8 cellular contexts compared by ENCODE assay signal in genomic region chr17:46044286-46044928, GRCh38. TPM values are rescaled to one million over a fixed set of nuclear protein-coding genes. Genes with fewer than 3 reads are reported as not detected.
A peak's percentile ranks its signal among the peaks of the same experiment; 100 is the strongest.
DNase-seq lines count a peak whose midpoint lies in the region; FAIRE-seq and TF ChIP-seq lines count a peak whose summit lies in the region.

No MANE protein-coding gene starts in this region.

- peaks cover 25% of the 10 kb centered on the region for H3K4me1 Mint-ChIP-seq in stimulated activated naive CD8-positive, alpha-beta T cell treated with anti-CD3 and anti-CD28 coated beads, Interleukin-15, Interleukin-2, amounts not matched to agents 100 ng/mL and 50 ng/mL, for 24 hours (ENCODE audit: low read depth)

- peak overlapping the region; percentile 59 for H3K27ac Mint-ChIP-seq in stimulated activated naive CD8-positive, alpha-beta T cell treated with anti-CD3 and anti-CD28 coated beads, Interleukin-15, Interleukin-2, amounts not matched to agents 100 ng/mL and 50 ng/mL, for 24 hours

- peaks cover 79% of the 10 kb centered on the region for H3K36me3 Mint-ChIP-seq in stimulated activated naive CD8-positive, alpha-beta T cell treated with anti-CD3 and anti-CD28 coated beads, Interleukin-15, Interleukin-2, amounts not matched to agents 100 ng/mL and 50 ng/mL, for 24 hours (ENCODE audit: low read depth)

- no peaks in the 10 kb centered on the region for H3K9me3 Mint-ChIP-seq in stimulated activated naive CD8-positive, alpha-beta T cell treated with anti-CD3 and anti-CD28 coated beads, Interleukin-15, Interleukin-2, amounts not matched to agents 100 ng/mL and 50 ng/mL, for 24 hours

- no peak overlapping the region for H3K4me3 ChIP-seq in epithelial cell of esophagus (ENCODE audit: low read length)

- no peak for TF ChIP-seq POLR2A in H54 (IDR thresholded peaks at IDR 0.05; ENCODE audit: low read depth, low read length)

- TF ChIP-seq CTCF in epithelial cell of esophagus (IDR thresholded peaks at IDR 0.05; ENCODE audit: insufficient read depth, low read depth, low read length, missing control alignments), result peak; percentile 87

- no peaks in the 10 kb centered on the region for H3K27me3 Mint-ChIP-seq in stimulated activated naive CD8-positive, alpha-beta T cell treated with anti-CD3 and anti-CD28 coated beads, Interleukin-15, Interleukin-2, amounts not matched to agents 100 ng/mL and 50 ng/mL, for 24 hours

- DNase-seq in AG20443 (ENCODE audit: low spot score), result peak; percentile 87
- DNase-seq in H54 (ENCODE audit: insufficient read length, low spot score), result peak; percentile 64
- DNase-seq in NCI-H510A (lab: John Stamatoyannopoulos, UW), result peak; percentile 41
- DNase-seq in activated CD4-positive, alpha-beta T cell treated with anti-CD3 and anti-CD28 coated beads, Interleukin-2, amount 50 U/mL, for 4 hours, result peak; percentile 40 to 52
- DNase-seq in epithelial cell of esophagus (ENCODE audit: low read depth), result peak; percentile 88
- DNase-seq in mucosa of gallbladder (ENCODE audit: low spot score), result peak; percentile 87
- DNase-seq in OCI-M2 (lab: John Stamatoyannopoulos, UW; ENCODE audit: unreplicated experiment), result no peak

- H3K4me3 Mint-ChIP-seq in stimulated activated naive CD8-positive, alpha-beta T cell treated with anti-CD3 and anti-CD28 coated beads, Interleukin-15, Interleukin-2, amounts not matched to agents 100 ng/mL and 50 ng/mL, for 24 hours, result no peak overlapping the region

- FAIRE-seq in H54 (lab: Jason Lieb, UNC), result peak; percentile 93

RNA-seq across cellular contexts. Expression of gene STH, which starts 45.4 kb away (rescaled TPM):
- total RNA-seq in mucosa of gallbladder, result not detected
